ENCODE assay signal across 8 cellular contexts in genomic region chr13:99501135-99501951, GRCh38. TPM values are rescaled to one million over a fixed set of nuclear protein-coding genes. Genes with fewer than 3 reads are reported as not detected.
DNase-seq lines count a peak whose midpoint lies in the region; ATAC-seq, FAIRE-seq and TF ChIP-seq lines count a peak whose summit lies in the region.

A gene with protein sequence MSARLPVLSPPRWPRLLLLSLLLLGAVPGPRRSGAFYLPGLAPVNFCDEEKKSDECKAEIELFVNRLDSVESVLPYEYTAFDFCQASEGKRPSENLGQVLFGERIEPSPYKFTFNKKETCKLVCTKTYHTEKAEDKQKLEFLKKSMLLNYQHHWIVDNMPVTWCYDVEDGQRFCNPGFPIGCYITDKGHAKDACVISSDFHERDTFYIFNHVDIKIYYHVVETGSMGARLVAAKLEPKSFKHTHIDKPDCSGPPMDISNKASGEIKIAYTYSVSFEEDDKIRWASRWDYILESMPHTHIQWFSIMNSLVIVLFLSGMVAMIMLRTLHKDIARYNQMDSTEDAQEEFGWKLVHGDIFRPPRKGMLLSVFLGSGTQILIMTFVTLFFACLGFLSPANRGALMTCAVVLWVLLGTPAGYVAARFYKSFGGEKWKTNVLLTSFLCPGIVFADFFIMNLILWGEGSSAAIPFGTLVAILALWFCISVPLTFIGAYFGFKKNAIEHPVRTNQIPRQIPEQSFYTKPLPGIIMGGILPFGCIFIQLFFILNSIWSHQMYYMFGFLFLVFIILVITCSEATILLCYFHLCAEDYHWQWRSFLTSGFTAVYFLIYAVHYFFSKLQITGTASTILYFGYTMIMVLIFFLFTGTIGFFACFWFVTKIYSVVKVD (plus strand): TSS chr13:99501472. CDS start chr13:99501607, 135 bp downstream.

- TF ChIP-seq EP300 in upper lobe of left lung (IDR thresholded peaks at IDR 0.05) = peak in 1 of 4 donors; percentile 3

- H3K4me1 ChIP-seq in adrenal gland (replicated peaks in 1 of 2) (peaks cover 13 to 61% of the 10 kb centered on the region in 2 donors), heart left ventricle (peaks cover 2 to 83% (median 56%) of the 10 kb centered on the region in 12 donors), upper lobe of left lung (peaks cover 58 to 82% (median 65%) of the 10 kb centered on the region in 4 donors)

- peak; percentile 95 for FAIRE-seq in GM12891 (lab: Jason Lieb, UNC)

- DNase-seq in GM12891 (ENCODE audit: insufficient read length, low spot score) (peak; percentile 72), NCI-H146 (lab: John Stamatoyannopoulos, UW) (peak; percentile 98), T-helper 1 cell (peak; percentile 93 to 97 (median 95)), adrenal gland (peak; percentile 96 to 99 (median 97)), heart left ventricle (peak; percentile 96 to 99 (median 98)), posterior cingulate gyrus (peak; percentile 90 to 99 (median 94)), upper lobe of left lung (peak; percentile 96)

- ATAC-seq in HG02840 (IDR thresholded peaks at IDR 0.05; ENCODE audit: low FRiP score, unreplicated experiment) = peak; percentile 51
- ATAC-seq in heart left ventricle = peak; percentile 87 to 93 (median 91)
- ATAC-seq in upper lobe of left lung (ENCODE audit: low FRiP score in 2 of 2) = peak; percentile 90 to 94

- peak; percentile 67 for TF ChIP-seq POLR2A in GM12891 (IDR thresholded peaks at IDR 0.05; ENCODE audit: low read depth, low read length)
- TF ChIP-seq POLR2A in adrenal gland (IDR thresholded peaks at IDR 0.05) = peak; percentile 78 to 81
- peak in 1 of 2 donors; percentile 66 for TF ChIP-seq POLR2A in heart left ventricle (IDR thresholded peaks at IDR 0.05)
- peak in 3 of 4 donors; percentile 74 to 87 (median 78) for TF ChIP-seq POLR2A in upper lobe of left lung (IDR thresholded peaks at IDR 0.05)

- H3K27ac ChIP-seq in adrenal gland (peak within 1 kb of the TSS; percentile 64 to 90 (median 83)), heart left ventricle (peak within 1 kb of the TSS; percentile 13 to 93 (median 86)), upper lobe of left lung (peak within 1 kb of the TSS; percentile 91 to 96 (median 94))

- H3K4me3 ChIP-seq in adrenal gland (peak within 1 kb of the TSS; percentile 57 to 95 (median 75)), heart left ventricle (peak within 1 kb of the TSS; percentile 59 to 91 (median 86)), upper lobe of left lung (peak within 1 kb of the TSS; percentile 68 to 98 (median 78))

- TF ChIP-seq CTCF in adrenal gland (IDR thresholded peaks at IDR 0.05) (peak in 1 of 6 experiments; percentile 27), heart left ventricle (IDR thresholded peaks at IDR 0.05) (peak in 1 of 12 donors; percentile 11), upper lobe of left lung (IDR thresholded peaks at IDR 0.05) (peak in 1 of 6 experiments; percentile 16)

- 0 to 1% (median 1%) methylated on average over 21 to 61 of the region's 61 CpGs for WGBS in adrenal gland, 4 donors
- 0 to 1% (median 0%) methylated on average over 55 to 61 of the region's 61 CpGs for WGBS in heart left ventricle, 4 donors
- 1% methylated on average over 29 to 61 of the region's 61 CpGs for WGBS in upper lobe of left lung, 2 donors

- H3K36me3 ChIP-seq in adrenal gland (replicated peaks in 1 of 2) = no peaks in the 10 kb centered on the region
- H3K36me3 ChIP-seq in heart left ventricle = no peaks in the 10 kb centered on the region
- no peaks in the 10 kb centered on the region for H3K36me3 ChIP-seq in upper lobe of left lung

- H3K9me3 ChIP-seq in adrenal gland (replicated peaks in 1 of 3) (no peaks in the 10 kb centered on the region), heart left ventricle (peaks cover 0 to 4% (median 0%) of the 10 kb centered on the region in 12 donors), upper lobe of left lung (no peaks in the 10 kb centered on the region)

- H3K27me3 ChIP-seq in adrenal gland (no peaks in the 10 kb centered on the region), heart left ventricle (no peaks in the 10 kb centered on the region), upper lobe of left lung (no peaks in the 10 kb centered on the region)

- intact Hi-C loops in adrenal gland (cut with DNase I) = loop anchor here (10.0 kb wide), 2 partner anchors 53 to 57 kb away; no protein-coding TSS in a partner anchor
- intact Hi-C loops in heart left ventricle (cut with DNase I) = loop anchor here in 6 of 10 donors (5.0 to 10.0 kb wide), 7 partner anchors 57 to 1173 kb away; partner anchors contain the start of genes CLYBL (in 2 of the 6), TMTC4 (in 1 of the 6) and UBAC2 (in 1 of the 6)
- intact Hi-C loops in posterior cingulate gyrus (cut with DNase I) = loop anchor here (2.0 kb wide), 2 partner anchors 105 to 301 kb away; partner anchors contain the start of genes CLYBL and UBAC2

TF ChIP-seq in GM12891, 5 proteins besides CTCF, POLR2A, EP300 and RAD21:
- TF ChIP-seq TAF1 (IDR thresholded peaks at IDR 0.05; ENCODE audit: low read depth, low read length) (peak; percentile 64), SPI1 (IDR thresholded peaks at IDR 0.05; ENCODE audit: low read depth, low read length) (peak; percentile 23; the same call in 1 of the 2 replicates), POU2F2 (IDR thresholded peaks at IDR 0.05; ENCODE audit: low read depth, low read length) (peak; percentile 39), PAX5 (IDR thresholded peaks at IDR 0.05; ENCODE audit: insufficient read depth, low read length, severe bottlenecking) (no peak), POLR2AphosphoS5 (IDR thresholded peaks at IDR 0.05; ENCODE audit: low read depth, low read length) (peak; percentile 78)

RNA-seq across cellular contexts. Expression of the gene that starts here (rescaled TPM):
- 32.3 TPM for polyA plus RNA-seq in GM12891 (2012; ENCODE audit: low read depth, missing spikeins)
- total RNA-seq in adrenal gland = 100 to 1,000 TPM; 100 to 144 (median 113) TPM
- polyA plus RNA-seq in adrenal gland = 100 to 1,000 TPM in 1 of 3 donors, 10 to 100 TPM in 2; 22.7 to 146 (median 29.9) TPM
- 10 to 100 TPM; 54.2 to 83.4 (median 68.2) TPM for total RNA-seq in heart left ventricle
- 10 to 100 TPM; 22.4 to 84.3 TPM for polyA plus RNA-seq in heart left ventricle
- total RNA-seq in upper lobe of left lung = 100 to 1,000 TPM in 4 of 6 donors, 10 to 100 TPM in 2; 34.7 to 142 (median 116) TPM

Comparison
In these comparisons a context has a peak if more than half of its experiments do, and no peak if none do; other contexts are left out.
1. Peak in every context shown above with its lines: DNase-seq, ATAC-seq, H3K4me3 ChIP-seq and H3K27ac ChIP-seq.